Comparison of ENCODE assay signal across 8 cellular contexts in the genomic region with DNA sequence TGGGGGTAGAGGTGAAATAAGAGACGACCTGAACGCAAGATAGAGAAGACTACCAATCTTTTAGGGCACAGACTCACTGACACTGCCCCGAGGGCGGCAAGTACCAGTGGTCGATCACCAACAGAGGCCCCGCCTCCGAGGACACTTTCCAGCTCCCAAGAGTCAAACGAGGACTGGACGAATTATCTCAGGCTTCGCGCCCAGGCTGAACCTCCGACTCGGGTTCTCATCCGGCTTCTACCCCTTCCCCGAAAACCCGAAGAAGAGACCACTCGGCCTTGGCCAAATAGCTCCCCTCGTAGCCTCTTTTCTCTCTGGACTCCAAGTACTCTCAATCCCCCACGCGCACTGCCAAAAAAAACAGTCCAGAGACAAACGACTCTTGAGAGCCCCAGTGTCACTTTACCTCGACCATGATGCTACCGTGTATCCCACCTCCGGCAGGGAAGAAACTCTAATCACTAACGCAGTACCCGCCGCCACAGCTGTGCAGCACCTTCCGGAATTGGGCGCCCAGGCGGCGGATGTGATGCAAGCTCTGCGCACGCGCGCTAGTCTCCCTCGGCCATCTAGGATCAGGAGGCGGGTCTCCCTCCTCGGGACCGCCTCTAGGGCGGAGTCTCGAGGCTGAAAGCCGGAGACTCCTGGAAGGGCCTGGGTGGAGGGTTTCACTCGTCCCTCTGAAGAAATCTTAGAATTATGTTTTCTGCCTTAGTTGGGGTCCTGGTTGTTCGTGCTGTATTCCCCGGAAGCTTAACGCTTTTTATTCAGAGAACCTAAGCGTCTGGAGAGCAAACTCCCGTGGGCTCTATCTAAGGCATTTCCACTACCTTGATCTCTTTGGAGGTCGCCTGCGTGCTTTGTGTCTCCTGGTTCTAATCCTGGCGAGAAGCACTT. TPM values are rescaled to one million over a fixed set of nuclear protein-coding genes. Genes with fewer than 3 reads are reported as not detected.
DNase-seq lines count a peak whose midpoint lies in the region; ATAC-seq, FAIRE-seq and TF ChIP-seq lines count a peak whose summit lies in the region.

A gene (minus strand): TSS at position 507 of the 897 bp plus-strand sequence. CDS start 92 bp downstream, at position 415.

- H3K4me1 Mint-ChIP-seq in CD4-positive, CD25-positive, alpha-beta regulatory T cell = peaks cover 11 to 39% (median 26%) of the 10 kb centered on the region in 4 donors
- peaks cover 20% of the 10 kb centered on the region for H3K4me1 Mint-ChIP-seq in activated CD4-positive, alpha-beta memory T cell treated with anti-CD3 and anti-CD28 coated beads for 36 hours (ENCODE audit: low read depth)

- WGBS in HepG2 (ENCODE audit: low lambda C conversion rate) = 3% methylated on average over 31 of the region's 51 CpGs

- H3K79me2 ChIP-seq in HepG2 (ENCODE audit: insufficient read depth, low read length) = peaks cover 25% of the 10 kb centered on the region

- CTCF ChIA-PET in activated CD4-positive, alpha-beta memory T cell treated with anti-CD3 and anti-CD28 coated beads for 36 hours (lab: Charles Lee) = interaction anchor here (0.6 to 8.0 kb wide), 13 partner anchors 10 to 1403 kb away, joined by 3 to 222 read pairs (median 4); a partner anchor contains a TSS
- CTCF ChIA-PET in HepG2 (lab: Yijun Ruan, JAX; ENCODE audit: low intra/inter-chr PET ratio, low total read pairs) = interaction anchor here (1.8 to 6.5 kb wide), 2 partner anchors 71 to 77 kb away, joined by 5 to 154 read pairs; no protein-coding TSS in a partner anchor

- H3K27ac Mint-ChIP-seq in CD4-positive, CD25-positive, alpha-beta regulatory T cell = peak within 1 kb of the TSS; percentile 97 to 99 (median 97)
- peak within 1 kb of the TSS; percentile 88 for H3K27ac Mint-ChIP-seq in activated CD4-positive, alpha-beta memory T cell treated with anti-CD3 and anti-CD28 coated beads for 36 hours

- BruUV-seq in HepG2 (replicated peaks; lab: Mats Ljungman, UMichigan) = TSS peak; percentile 69

- no peak for TF ChIP-seq RAD21 in HepG2 (CRISPR knock-in tag; IDR thresholded peaks at IDR 0.05)

- H3K36me3 ChIP-seq in CD4-positive, CD25-positive, alpha-beta regulatory T cell (ENCODE audit: control insufficient read depth, insufficient read depth, low read length) = peaks cover 25% of the 10 kb centered on the region
- H3K36me3 ChIP-seq in HepG2 (replicated peaks in 1 of 2; ENCODE audit: control insufficient read depth in 1 of 2, insufficient read depth in 2 of 2, low read length in 2 of 2) = peaks cover 6 to 26% of the 10 kb centered on the region in 2 experiments; a peak in 4 of 5 replicates

- H3K36me3 Mint-ChIP-seq in CD4-positive, CD25-positive, alpha-beta regulatory T cell = peaks cover 6% of the 10 kb centered on the region
- peaks cover 16% of the 10 kb centered on the region for H3K36me3 Mint-ChIP-seq in activated CD4-positive, alpha-beta memory T cell treated with anti-CD3 and anti-CD28 coated beads for 36 hours

- peak; percentile 87 for FAIRE-seq in HepG2 (lab: Jason Lieb, UNC)

- H2AFZ ChIP-seq in HepG2 (ENCODE audit: low read length) = peak within 1 kb of the TSS; percentile 94

- DNase-seq in CD4-positive, CD25-positive, alpha-beta regulatory T cell = peak; percentile 93 to 97 (median 96)
- DNase-seq in NCI-H82 treated with DMSO at 0.1 percent for 48 hours (lab: John Stamatoyannopoulos, UW; ENCODE audit: unreplicated experiment) = peak; percentile 60
- peak; percentile 97 for DNase-seq in activated CD4-positive, alpha-beta memory T cell treated with anti-CD3 and anti-CD28 coated beads for 36 hours
- peak; percentile 86 to 94 for DNase-seq in dermis microvascular lymphatic vessel endothelial cell (ENCODE audit: low read depth in 2 of 2)
- DNase-seq in HepG2 (ENCODE audit: low spot score) = peak; percentile 90
- peak; percentile 96 for DNase-seq in stimulated activated CD4-positive, alpha-beta T cell treated with anti-CD3 and anti-CD28 coated beads, Interleukin-4, amount 100 ng/mL, for 1 hour

- ATAC-seq in CD4-positive, CD25-positive, alpha-beta regulatory T cell (ENCODE audit: low read depth in 2 of 2) = peak; percentile 98 to 99
- peak; percentile 97 for ATAC-seq in GM19438 (IDR thresholded peaks at IDR 0.05; ENCODE audit: low read depth, unreplicated experiment)
- ATAC-seq in HG03575 (IDR thresholded peaks at IDR 0.05; ENCODE audit: extremely low read depth, insufficient number of reproducible peaks, low FRiP score, unreplicated experiment) = peak; percentile 96
- ATAC-seq in HepG2 = peak; percentile 99

- TF ChIP-seq EP300 in HepG2 (IDR thresholded peaks at IDR 0.05; ENCODE audit: low read depth in 2 of 2, low read length in 2 of 2) (peak in 1 of 2 experiments; percentile 52; a peak in 1 of 4 replicates), HepG2 (CRISPR knock-in tag; IDR thresholded peaks at IDR 0.05; ENCODE audit: borderline replicate concordance) (no peak)

- H4K20me1 ChIP-seq in HepG2 (ENCODE audit: insufficient read depth, low read length) = no peaks in the 10 kb centered on the region

- H3K27ac ChIP-seq in CD4-positive, CD25-positive, alpha-beta regulatory T cell (ENCODE audit: insufficient read depth, low read length, poor library complexity, severe bottlenecking) = peak within 1 kb of the TSS; percentile 66
- H3K27ac ChIP-seq in HepG2 (ENCODE audit: extremely low read length, insufficient read depth, low read length) = peak within 1 kb of the TSS; percentile 34

- H3K9me3 Mint-ChIP-seq in CD4-positive, CD25-positive, alpha-beta regulatory T cell = peaks cover 0 to 1% (median 0%) of the 10 kb centered on the region in 7 donors
- H3K9me3 Mint-ChIP-seq in activated CD4-positive, alpha-beta memory T cell treated with anti-CD3 and anti-CD28 coated beads for 36 hours = no peaks in the 10 kb centered on the region

- no peaks in the 10 kb centered on the region for H3K27me3 ChIP-seq in CD4-positive, CD25-positive, alpha-beta regulatory T cell (ENCODE audit: control insufficient read depth, insufficient read depth, low read length)
- no peaks in the 10 kb centered on the region; a peak in 1 of 5 replicates for H3K27me3 ChIP-seq in HepG2 (ENCODE audit: control insufficient read depth in 1 of 2, insufficient read depth in 2 of 2, low read length in 2 of 2)

- no peaks in the 10 kb centered on the region for H3K27me3 Mint-ChIP-seq in CD4-positive, CD25-positive, alpha-beta regulatory T cell
- H3K27me3 Mint-ChIP-seq in activated CD4-positive, alpha-beta memory T cell treated with anti-CD3 and anti-CD28 coated beads for 36 hours = no peaks in the 10 kb centered on the region

- POLR2A ChIA-PET in activated CD4-positive, alpha-beta memory T cell treated with anti-CD3 and anti-CD28 coated beads for 36 hours (lab: Charles Lee) = interaction anchor here (1.1 kb wide), 2 partner anchors 20 to 826 kb away, joined by 3 read pairs; no protein-coding TSS in a partner anchor
- POLR2A ChIA-PET in HepG2 (lab: Yijun Ruan, JAX) = interaction anchor here (0.5 to 3.2 kb wide), 12 partner anchors 9 to 137 kb away, joined by 3 to 30 read pairs (median 4); a partner anchor contains a TSS

- peak within 1 kb of the TSS; percentile 69 for H3K9ac ChIP-seq in HepG2 (ENCODE audit: insufficient read depth, low read depth, low read length)

- H3K4me2 ChIP-seq in HepG2 (ENCODE audit: low read depth, low read length) = peak within 1 kb of the TSS; percentile 87

- H3K4me3 ChIP-seq in CD4-positive, CD25-positive, alpha-beta regulatory T cell (ENCODE audit: low read depth, low read length) = peak within 1 kb of the TSS; percentile 97
- peak within 1 kb of the TSS; percentile 66 to 84 (median 72) for H3K4me3 ChIP-seq in HepG2 (replicated peaks in 1 of 3; ENCODE audit: insufficient read depth in 1 of 3, low read depth in 2 of 3, low read length in 3 of 3)

- peak; percentile 48 to 84; a peak in 2 of 4 replicates for TF ChIP-seq POLR2A in HepG2 (IDR thresholded peaks at IDR 0.05; ENCODE audit: insufficient read depth in 1 of 2, low read depth in 2 of 2, low read length in 2 of 2)

- H3K4me3 Mint-ChIP-seq in CD4-positive, CD25-positive, alpha-beta regulatory T cell = peak within 1 kb of the TSS; percentile 91 to 100 (median 98)
- H3K4me3 Mint-ChIP-seq in activated CD4-positive, alpha-beta memory T cell treated with anti-CD3 and anti-CD28 coated beads for 36 hours = peak within 1 kb of the TSS; percentile 93

- H3K4me1 ChIP-seq in CD4-positive, CD25-positive, alpha-beta regulatory T cell (ENCODE audit: control insufficient read depth, insufficient read depth, low read length, poor library complexity, severe bottlenecking) = peaks cover 38% of the 10 kb centered on the region
- H3K4me1 ChIP-seq in HepG2 (ENCODE audit: insufficient read depth, low read length) = peaks cover 21% of the 10 kb centered on the region

- in situ Hi-C loops in HepG2 (cut with HindIII; ENCODE audit: extremely low pct_ligation_motif_present, low pct_unique_long_range_greater_than_20kb) = loop anchor here (5.0 kb wide), 1 partner anchor 227 kb away; no protein-coding TSS in a partner anchor

- TF ChIP-seq CTCF in HepG2 (CRISPR knock-in tag; IDR thresholded peaks at IDR 0.05) = no peak

- intact Hi-C loops in activated CD4-positive, alpha-beta memory T cell treated with anti-CD3 and anti-CD28 coated beads for 36 hours (cut with micrococcal nuclease) = loop anchor here (1.0 to 5.0 kb wide), 3 partner anchors 172 to 826 kb away; a partner anchor contains a TSS
- intact Hi-C loops in HepG2 (cut with micrococcal nuclease; ENCODE audit: unreplicated experiment) = loop anchor here (10.0 kb wide), 1 partner anchor 805 kb away; no protein-coding TSS in a partner anchor

- no peaks in the 10 kb centered on the region for H3K9me3 ChIP-seq in CD4-positive, CD25-positive, alpha-beta regulatory T cell (ENCODE audit: control insufficient read depth in 2 of 2, low read length in 2 of 2)
- no peaks in the 10 kb centered on the region for H3K9me3 ChIP-seq in HepG2 (ENCODE audit: low read length)

RNA-seq across cellular contexts. Expression of the gene that starts here (rescaled TPM):
- total RNA-seq in CD4-positive, CD25-positive, alpha-beta regulatory T cell = 39.6 TPM
- polyA plus RNA-seq in CD4-positive, CD25-positive, alpha-beta regulatory T cell = 10 to 100 TPM; 74.8 to 85.2 (median 80.5) TPM
- total RNA-seq in activated CD4-positive, alpha-beta memory T cell treated with anti-CD3 and anti-CD28 coated beads for 36 hours = 100 to 1,000 TPM in 1 of 2 experiments, 10 to 100 TPM in 1; 99.3 to 103 TPM
- total RNA-seq in dermis microvascular lymphatic vessel endothelial cell = 51.6 and 65.7 TPM in 2 replicates
- 110 and 177 TPM in 2 replicates for total RNA-seq in HepG2 (2016; rRNA removed; fragmentation: Illumina TruSeq; extraction: Trizol)
- total RNA-seq in HepG2 (2016; cell fraction: cytosol; rRNA removed; fragmentation: Illumina TruSeq; extraction: Trizol; ENCODE audit: low read depth) = 15.5 and 18.0 TPM in 2 replicates
- total RNA-seq in HepG2 (2016; cell fraction: insoluble cytoplasmic fraction; rRNA removed; fragmentation: Illumina TruSeq; extraction: Trizol) = 117 and 184 TPM in 2 replicates
- total RNA-seq in HepG2 (2016; cell fraction: membrane; rRNA removed; fragmentation: Illumina TruSeq; extraction: Trizol) = 30.7 and 37.3 TPM in 2 replicates
- total RNA-seq in HepG2 (2016; cell fraction: nucleus; rRNA removed; fragmentation: Illumina TruSeq; extraction: Trizol) = 71.1 and 72.1 TPM in 2 replicates
- polyA plus RNA-seq in HepG2 (2011; rRNA removed) = 63.2 and 77.3 TPM in 2 replicates
- 41.6 and 48.8 TPM in 2 replicates for polyA plus RNA-seq in HepG2 (2011; cell fraction: cytosol; rRNA removed)
- polyA plus RNA-seq in HepG2 (2011; cell fraction: nucleus; rRNA removed) = 44.8 and 48.6 TPM in 2 replicates
- polyA plus RNA-seq in HepG2 (2012) = 49.6 and 59.5 TPM in 2 replicates
- 13.7 and 18.4 TPM in 2 replicates for polyA plus RNA-seq in HepG2 (2016; cell fraction: cytosol; fragmentation: Illumina TruSeq; extraction: Trizol; ENCODE audit: low read depth)
- 142 and 150 TPM in 2 replicates for polyA plus RNA-seq in HepG2 (2016; cell fraction: insoluble cytoplasmic fraction; fragmentation: Illumina TruSeq; extraction: Trizol; ENCODE audit: low read depth)
- polyA plus RNA-seq in HepG2 (2016; cell fraction: membrane; fragmentation: Illumina TruSeq; extraction: Trizol; ENCODE audit: low read depth) = 18.9 and 20.9 TPM in 2 replicates
- 82.5 and 87.2 TPM in 2 replicates for polyA plus RNA-seq in HepG2 (2016; cell fraction: nucleus; fragmentation: Illumina TruSeq; extraction: Trizol; ENCODE audit: insufficient read depth, low read depth)
- polyA minus RNA-seq in HepG2 (2011; rRNA and poly(A)+ RNA removed; ENCODE audit: low replicate concordance) = 54.9 and 71.4 TPM in 2 replicates
- polyA minus RNA-seq in HepG2 (2011; cell fraction: cytosol; rRNA and poly(A)+ RNA removed) = 33.8 and 40.5 TPM in 2 replicates
- 50.3 and 76.6 TPM in 2 replicates for polyA minus RNA-seq in HepG2 (2011; cell fraction: nucleus; rRNA and poly(A)+ RNA removed)

Comparison
In these comparisons a context has a peak if more than half of its experiments do, and no peak if none do; other contexts are left out.
1. Peak in every context shown above with its lines: DNase-seq, ATAC-seq, H3K4me3 ChIP-seq and H3K27ac ChIP-seq.